1 cellular context compared by ENCODE assay signal in genomic region chr1:205082431-205082830, GRCh38.
TF ChIP-seq lines count a peak whose summit lies in the region.

No MANE protein-coding gene starts in this region.

TF ChIP-seq in neural cell, 6 proteins besides CTCF, POLR2A, EP300 and RAD21 (continued from another document):
- no peak for TF ChIP-seq MXI1 (conservative IDR thresholded peaks at IDR 0.05; ENCODE audit: poor library complexity, severe bottlenecking)
